In the genomic region with DNA sequence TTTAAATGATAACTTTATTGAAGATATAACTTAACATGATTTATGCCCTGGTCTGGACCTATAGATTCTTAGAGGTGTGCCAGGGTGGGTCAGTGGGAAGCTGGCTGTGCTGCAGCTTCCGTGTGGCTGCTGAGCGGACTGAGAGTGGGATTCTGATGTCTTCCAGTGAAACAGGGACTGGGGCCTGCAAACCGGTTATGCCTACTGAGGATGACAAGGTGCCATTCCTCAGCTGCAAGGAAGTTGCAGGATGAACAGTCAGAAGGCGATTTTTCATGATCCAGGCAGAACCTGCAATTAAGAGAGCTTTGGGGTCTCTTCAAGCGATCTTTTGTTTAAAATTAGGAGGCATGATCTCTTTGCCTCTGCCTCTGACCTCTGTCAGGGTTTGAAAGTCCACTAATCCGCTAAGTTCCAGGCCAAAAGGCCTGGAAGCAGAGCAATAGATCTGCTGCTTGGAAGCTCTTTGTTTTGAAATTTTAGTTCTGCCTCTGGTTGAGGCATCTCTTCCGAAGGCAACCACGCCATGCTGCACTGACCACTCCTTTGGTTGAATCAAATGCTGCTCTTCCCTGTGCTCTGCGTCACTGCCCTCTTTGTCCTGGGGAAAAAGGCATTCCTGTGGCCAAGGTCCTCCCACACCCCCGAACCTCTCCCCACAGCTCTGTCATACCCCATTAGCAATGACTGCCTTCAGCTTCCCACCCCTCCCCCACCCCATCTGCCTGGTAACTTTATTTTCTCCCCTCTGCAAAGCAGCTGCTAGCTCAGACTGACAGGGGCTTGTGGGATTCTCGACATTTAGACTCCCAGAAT, we compare ENCODE assay signal across 1 cellular context.
TF ChIP-seq lines count a peak whose summit lies in the region.

No MANE protein-coding gene starts in this region.

TF ChIP-seq in HepG2, 621 proteins besides CTCF, POLR2A, EP300 and RAD21 (continued from another document and continues in another):
- TF ChIP-seq NCOA2 (CRISPR knock-in tag; IDR thresholded peaks at IDR 0.05) (0 out of 2 replicates have a peak, but pooled peaks have one; percentile 16), HMG20A (CRISPR knock-in tag; IDR thresholded peaks at IDR 0.05; ENCODE audit: borderline replicate concordance) (peak; percentile 20; the same call in 1 of the 2 replicates), KLF6 (CRISPR knock-in tag; IDR thresholded peaks at IDR 0.05) (peak; percentile 38; the same call in 1 of the 2 replicates), RBAK (CRISPR knock-in tag; IDR thresholded peaks at IDR 0.05) (0 out of 2 replicates have a peak, but pooled peaks have one; percentile 32), ZBTB7B (CRISPR knock-in tag; IDR thresholded peaks at IDR 0.05) (peak; percentile 77; the same call in 1 of the 2 replicates), ZNF674 (CRISPR knock-in tag; IDR thresholded peaks at IDR 0.05; ENCODE audit: low read depth) (no peak), ZFY (CRISPR knock-in tag; IDR thresholded peaks at IDR 0.05) (peak; percentile 40; the same call in 1 of the 2 replicates), RAD51 (IDR thresholded peaks at IDR 0.05; ENCODE audit: borderline replicate concordance) (0 out of 2 replicates have a peak, but pooled peaks have one; percentile 7), ZBTB38 (CRISPR knock-in tag; IDR thresholded peaks at IDR 0.05) (0 out of 2 replicates have a peak, but pooled peaks have one; percentile 33), SIN3A (IDR thresholded peaks at IDR 0.05; ENCODE audit: borderline replicate concordance, low read depth, low read length) (peak; percentile 47; the same call in 1 of the 2 replicates), AGO2 (optimal IDR thresholded peaks at IDR 0.05; ENCODE audit: low read depth, low read length) (no peak), ZNF264 (CRISPR knock-in tag; IDR thresholded peaks at IDR 0.05) (0 out of 2 replicates have a peak, but pooled peaks have one; percentile 36), RXRA (CRISPR knock-in tag; IDR thresholded peaks at IDR 0.05) (peak; percentile 63; the same call in 1 of the 2 replicates), MEF2D (CRISPR knock-in tag; IDR thresholded peaks at IDR 0.05) (peak; percentile 56; the same call in 1 of the 2 replicates), KDM5B (CRISPR knock-in tag; IDR thresholded peaks at IDR 0.05; ENCODE audit: borderline replicate concordance) (peak; percentile 64; the same call in 1 of the 2 replicates), SNAI1 (CRISPR knock-in tag; IDR thresholded peaks at IDR 0.05; ENCODE audit: borderline replicate concordance) (0 out of 2 replicates have a peak, but pooled peaks have one; percentile 36), ZNF782 (CRISPR knock-in tag; IDR thresholded peaks at IDR 0.05; ENCODE audit: borderline replicate concordance) (no peak; the same call in 1 of the 2 replicates), ZFP36L1 (CRISPR knock-in tag; IDR thresholded peaks at IDR 0.05) (no peak), FOSL1 (CRISPR knock-in tag; IDR thresholded peaks at IDR 0.05; ENCODE audit: borderline replicate concordance) (no peak), ZNF629 (CRISPR knock-in tag; conservative IDR thresholded peaks at IDR 0.05) (0 out of 2 replicates have a peak, but pooled peaks have one; percentile 22), MED1 (CRISPR knock-in tag; IDR thresholded peaks at IDR 0.05) (0 out of 2 replicates have a peak, but pooled peaks have one; percentile 15), ZNF577 (CRISPR knock-in tag; IDR thresholded peaks at IDR 0.05; ENCODE audit: borderline replicate concordance, low read depth) (no peak), XBP1 (CRISPR knock-in tag; IDR thresholded peaks at IDR 0.05) (no peak), ZMYM3 (CRISPR knock-in tag; IDR thresholded peaks at IDR 0.05) (peak; percentile 37; the same call in 1 of the 2 replicates), MLLT10 (CRISPR knock-in tag; IDR thresholded peaks at IDR 0.05) (no peak), ELF4 (CRISPR knock-in tag; IDR thresholded peaks at IDR 0.05; ENCODE audit: borderline replicate concordance) (no peak), HOXA3 (CRISPR knock-in tag; IDR thresholded peaks at IDR 0.05) (peak; percentile 37; the same call in 1 of the 2 replicates), HOXA9 (CRISPR knock-in tag; IDR thresholded peaks at IDR 0.05; ENCODE audit: borderline replicate concordance) (no peak), GATA4 (IDR thresholded peaks at IDR 0.05; ENCODE audit: borderline replicate concordance, low read depth) (no peak), ZNF567 (CRISPR knock-in tag; IDR thresholded peaks at IDR 0.05; ENCODE audit: borderline replicate concordance) (0 out of 2 replicates have a peak, but pooled peaks have one; percentile 27), PPARG (CRISPR knock-in tag; conservative IDR thresholded peaks at IDR 0.05) (0 out of 2 replicates have a peak, but pooled peaks have one; percentile 10)
- TF ChIP-seq, protein P1, sequence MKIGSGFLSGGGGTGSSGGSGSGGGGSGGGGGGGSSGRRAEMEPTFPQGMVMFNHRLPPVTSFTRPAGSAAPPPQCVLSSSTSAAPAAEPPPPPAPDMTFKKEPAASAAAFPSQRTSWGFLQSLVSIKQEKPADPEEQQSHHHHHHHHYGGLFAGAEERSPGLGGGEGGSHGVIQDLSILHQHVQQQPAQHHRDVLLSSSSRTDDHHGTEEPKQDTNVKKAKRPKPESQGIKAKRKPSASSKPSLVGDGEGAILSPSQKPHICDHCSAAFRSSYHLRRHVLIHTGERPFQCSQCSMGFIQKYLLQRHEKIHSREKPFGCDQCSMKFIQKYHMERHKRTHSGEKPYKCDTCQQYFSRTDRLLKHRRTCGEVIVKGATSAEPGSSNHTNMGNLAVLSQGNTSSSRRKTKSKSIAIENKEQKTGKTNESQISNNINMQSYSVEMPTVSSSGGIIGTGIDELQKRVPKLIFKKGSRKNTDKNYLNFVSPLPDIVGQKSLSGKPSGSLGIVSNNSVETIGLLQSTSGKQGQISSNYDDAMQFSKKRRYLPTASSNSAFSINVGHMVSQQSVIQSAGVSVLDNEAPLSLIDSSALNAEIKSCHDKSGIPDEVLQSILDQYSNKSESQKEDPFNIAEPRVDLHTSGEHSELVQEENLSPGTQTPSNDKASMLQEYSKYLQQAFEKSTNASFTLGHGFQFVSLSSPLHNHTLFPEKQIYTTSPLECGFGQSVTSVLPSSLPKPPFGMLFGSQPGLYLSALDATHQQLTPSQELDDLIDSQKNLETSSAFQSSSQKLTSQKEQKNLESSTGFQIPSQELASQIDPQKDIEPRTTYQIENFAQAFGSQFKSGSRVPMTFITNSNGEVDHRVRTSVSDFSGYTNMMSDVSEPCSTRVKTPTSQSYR (CRISPR knock-in tag; IDR thresholded peaks at IDR 0.05; ENCODE audit: borderline replicate concordance): peak; percentile 94
- TF ChIP-seq, protein P2, sequence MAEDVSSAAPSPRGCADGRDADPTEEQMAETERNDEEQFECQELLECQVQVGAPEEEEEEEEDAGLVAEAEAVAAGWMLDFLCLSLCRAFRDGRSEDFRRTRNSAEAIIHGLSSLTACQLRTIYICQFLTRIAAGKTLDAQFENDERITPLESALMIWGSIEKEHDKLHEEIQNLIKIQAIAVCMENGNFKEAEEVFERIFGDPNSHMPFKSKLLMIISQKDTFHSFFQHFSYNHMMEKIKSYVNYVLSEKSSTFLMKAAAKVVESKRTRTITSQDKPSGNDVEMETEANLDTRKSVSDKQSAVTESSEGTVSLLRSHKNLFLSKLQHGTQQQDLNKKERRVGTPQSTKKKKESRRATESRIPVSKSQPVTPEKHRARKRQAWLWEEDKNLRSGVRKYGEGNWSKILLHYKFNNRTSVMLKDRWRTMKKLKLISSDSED (CRISPR knock-in tag; IDR thresholded peaks at IDR 0.05): no peak
- TF ChIP-seq, protein P3, sequence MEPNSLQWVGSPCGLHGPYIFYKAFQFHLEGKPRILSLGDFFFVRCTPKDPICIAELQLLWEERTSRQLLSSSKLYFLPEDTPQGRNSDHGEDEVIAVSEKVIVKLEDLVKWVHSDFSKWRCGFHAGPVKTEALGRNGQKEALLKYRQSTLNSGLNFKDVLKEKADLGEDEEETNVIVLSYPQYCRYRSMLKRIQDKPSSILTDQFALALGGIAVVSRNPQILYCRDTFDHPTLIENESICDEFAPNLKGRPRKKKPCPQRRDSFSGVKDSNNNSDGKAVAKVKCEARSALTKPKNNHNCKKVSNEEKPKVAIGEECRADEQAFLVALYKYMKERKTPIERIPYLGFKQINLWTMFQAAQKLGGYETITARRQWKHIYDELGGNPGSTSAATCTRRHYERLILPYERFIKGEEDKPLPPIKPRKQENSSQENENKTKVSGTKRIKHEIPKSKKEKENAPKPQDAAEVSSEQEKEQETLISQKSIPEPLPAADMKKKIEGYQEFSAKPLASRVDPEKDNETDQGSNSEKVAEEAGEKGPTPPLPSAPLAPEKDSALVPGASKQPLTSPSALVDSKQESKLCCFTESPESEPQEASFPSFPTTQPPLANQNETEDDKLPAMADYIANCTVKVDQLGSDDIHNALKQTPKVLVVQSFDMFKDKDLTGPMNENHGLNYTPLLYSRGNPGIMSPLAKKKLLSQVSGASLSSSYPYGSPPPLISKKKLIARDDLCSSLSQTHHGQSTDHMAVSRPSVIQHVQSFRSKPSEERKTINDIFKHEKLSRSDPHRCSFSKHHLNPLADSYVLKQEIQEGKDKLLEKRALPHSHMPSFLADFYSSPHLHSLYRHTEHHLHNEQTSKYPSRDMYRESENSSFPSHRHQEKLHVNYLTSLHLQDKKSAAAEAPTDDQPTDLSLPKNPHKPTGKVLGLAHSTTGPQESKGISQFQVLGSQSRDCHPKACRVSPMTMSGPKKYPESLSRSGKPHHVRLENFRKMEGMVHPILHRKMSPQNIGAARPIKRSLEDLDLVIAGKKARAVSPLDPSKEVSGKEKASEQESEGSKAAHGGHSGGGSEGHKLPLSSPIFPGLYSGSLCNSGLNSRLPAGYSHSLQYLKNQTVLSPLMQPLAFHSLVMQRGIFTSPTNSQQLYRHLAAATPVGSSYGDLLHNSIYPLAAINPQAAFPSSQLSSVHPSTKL (CRISPR knock-in tag; IDR thresholded peaks at IDR 0.05): peak; percentile 39; the same call in 1 of the 2 replicates
- TF ChIP-seq, protein P4, sequence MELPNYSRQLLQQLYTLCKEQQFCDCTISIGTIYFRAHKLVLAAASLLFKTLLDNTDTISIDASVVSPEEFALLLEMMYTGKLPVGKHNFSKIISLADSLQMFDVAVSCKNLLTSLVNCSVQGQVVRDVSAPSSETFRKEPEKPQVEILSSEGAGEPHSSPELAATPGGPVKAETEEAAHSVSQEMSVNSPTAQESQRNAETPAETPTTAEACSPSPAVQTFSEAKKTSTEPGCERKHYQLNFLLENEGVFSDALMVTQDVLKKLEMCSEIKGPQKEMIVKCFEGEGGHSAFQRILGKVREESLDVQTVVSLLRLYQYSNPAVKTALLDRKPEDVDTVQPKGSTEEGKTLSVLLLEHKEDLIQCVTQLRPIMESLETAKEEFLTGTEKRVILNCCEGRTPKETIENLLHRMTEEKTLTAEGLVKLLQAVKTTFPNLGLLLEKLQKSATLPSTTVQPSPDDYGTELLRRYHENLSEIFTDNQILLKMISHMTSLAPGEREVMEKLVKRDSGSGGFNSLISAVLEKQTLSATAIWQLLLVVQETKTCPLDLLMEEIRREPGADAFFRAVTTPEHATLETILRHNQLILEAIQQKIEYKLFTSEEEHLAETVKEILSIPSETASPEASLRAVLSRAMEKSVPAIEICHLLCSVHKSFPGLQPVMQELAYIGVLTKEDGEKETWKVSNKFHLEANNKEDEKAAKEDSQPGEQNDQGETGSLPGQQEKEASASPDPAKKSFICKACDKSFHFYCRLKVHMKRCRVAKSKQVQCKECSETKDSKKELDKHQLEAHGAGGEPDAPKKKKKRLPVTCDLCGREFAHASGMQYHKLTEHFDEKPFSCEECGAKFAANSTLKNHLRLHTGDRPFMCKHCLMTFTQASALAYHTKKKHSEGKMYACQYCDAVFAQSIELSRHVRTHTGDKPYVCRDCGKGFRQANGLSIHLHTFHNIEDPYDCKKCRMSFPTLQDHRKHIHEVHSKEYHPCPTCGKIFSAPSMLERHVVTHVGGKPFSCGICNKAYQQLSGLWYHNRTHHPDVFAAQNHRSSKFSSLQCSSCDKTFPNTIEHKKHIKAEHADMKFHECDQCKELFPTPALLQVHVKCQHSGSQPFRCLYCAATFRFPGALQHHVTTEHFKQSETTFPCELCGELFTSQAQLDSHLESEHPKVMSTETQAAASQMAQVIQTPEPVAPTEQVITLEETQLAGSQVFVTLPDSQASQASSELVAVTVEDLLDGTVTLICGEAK (IDR thresholded peaks at IDR 0.05): no peak
- TF ChIP-seq, protein P4 (CRISPR knock-in tag; IDR thresholded peaks at IDR 0.05): peak; percentile 64; the same call in 1 of the 2 replicates
- TF ChIP-seq, protein P5, sequence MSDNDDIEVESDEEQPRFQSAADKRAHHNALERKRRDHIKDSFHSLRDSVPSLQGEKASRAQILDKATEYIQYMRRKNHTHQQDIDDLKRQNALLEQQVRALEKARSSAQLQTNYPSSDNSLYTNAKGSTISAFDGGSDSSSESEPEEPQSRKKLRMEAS (IDR thresholded peaks at IDR 0.05): peak; percentile 56
- TF ChIP-seq, protein P6, sequence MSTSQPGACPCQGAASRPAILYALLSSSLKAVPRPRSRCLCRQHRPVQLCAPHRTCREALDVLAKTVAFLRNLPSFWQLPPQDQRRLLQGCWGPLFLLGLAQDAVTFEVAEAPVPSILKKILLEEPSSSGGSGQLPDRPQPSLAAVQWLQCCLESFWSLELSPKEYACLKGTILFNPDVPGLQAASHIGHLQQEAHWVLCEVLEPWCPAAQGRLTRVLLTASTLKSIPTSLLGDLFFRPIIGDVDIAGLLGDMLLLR (CRISPR knock-in tag; IDR thresholded peaks at IDR 0.05): peak; percentile 43; the same call in 1 of the 2 replicates
